In genomic region chr17:79802736-79803420, GRCh38 we compare ENCODE assay signal across 1 cellular context.
TF ChIP-seq lines count a peak whose summit lies in the region.

No MANE protein-coding gene starts in this region.

TF ChIP-seq in endothelial cell of umbilical vein, 7 proteins besides CTCF, POLR2A, EP300 and RAD21:
- peak; percentile 84 for TF ChIP-seq EZH2 (IDR thresholded peaks at IDR 0.05; ENCODE audit: borderline replicate concordance, low read depth, low read length, severe bottlenecking)
- no peak for TF ChIP-seq POLR2AphosphoS5 (IDR thresholded peaks at IDR 0.05; ENCODE audit: insufficient read depth, low read depth, low read length)
